19 cellular contexts compared by ENCODE assay signal in genomic region chr16:12145918-12146317, GRCh38.
"Had no signal": no experiment of that assay in that cellular context is flagged by ENCODE, and none has a peak within 500 bp of the region (broad histone marks: within the 10 kb centered on the region; RNA-seq: fewer than 3 reads in every experiment).

No MANE protein-coding gene starts in this region.

- H3K4me3 ChIP-seq: coronary artery, lower lobe of right lung, neural progenitor cell, prostate gland, right atrium auricular region, tibial nerve had no signal

- H2AFZ ChIP-seq: neural progenitor cell had no signal

- H3K27ac ChIP-seq: coronary artery, lower lobe of right lung, neural progenitor cell, prostate gland, right atrium auricular region, tibial nerve, WERI-Rb-1 had no signal

- H3K4me2 ChIP-seq: neural progenitor cell had no signal

- H3K36me3 ChIP-seq: lower lobe of right lung, neural progenitor cell, prostate gland, right atrium auricular region, WERI-Rb-1 had no signal

- H3K9me3 ChIP-seq: lower lobe of right lung, prostate gland, right atrium auricular region, tibial nerve had no signal

- H3K27me3 ChIP-seq: right atrium auricular region, tibial nerve had no signal

- H3K9ac ChIP-seq: neural progenitor cell had no signal

- H3K36me3 Mint-ChIP-seq: neural progenitor cell had no signal

- DNase-seq: activated CD4-positive, alpha-beta memory T cell treated with anti-CD3 and anti-CD28 coated beads for 36 hours; activated CD4-positive, alpha-beta T cell treated with anti-CD3 and anti-CD28 coated beads for 36 hours; activated naive CD8-positive, alpha-beta T cell treated with anti-CD3 and anti-CD28 coated beads, Interleukin-2, amount 10 ng/mL, durations not matched to agents 7 days and 5 days; activated T-cell treated with anti-CD3 and anti-CD28 coated beads for 4 hours; foreskin melanocyte; hypothalamus; lower lobe of right lung; midbrain; stimulated activated CD4-positive, alpha-beta T cell treated with anti-CD3 and anti-CD28 coated beads, Interleukin-2, amount 100 ng/mL, for 24 hours; stimulated activated naive CD8-positive, alpha-beta T cell treated with anti-CD3 and anti-CD28 coated beads, Interleukin-15, Interleukin-2, amounts not matched to agents 100 U/mL and 50 U/mL, for 24 hours; substantia nigra; WERI-Rb-1 had no signal

- H3K9me3 Mint-ChIP-seq: activated CD4-positive, alpha-beta memory T cell treated with anti-CD3 and anti-CD28 coated beads for 36 hours; activated naive CD8-positive, alpha-beta T cell treated with anti-CD3 and anti-CD28 coated beads, Interleukin-2, amount 10 ng/mL, durations not matched to agents 7 days and 5 days; activated T-helper 1 cell treated with anti-CD3 and anti-CD28 coated beads, Interleukin-12 subunit alpha, Interleukin-12 subunit beta, Interleukin-2, Interleukin-4 antibody, amounts not matched to agents 30 ng/mL and 10 ng/mL and 1 ng/mL, durations not matched to agents 14 hours and 24 hours and 36 hours; central memory CD8-positive, alpha-beta T cell; neural progenitor cell had no signal

- ATAC-seq: activated CD4-positive, alpha-beta T cell treated with anti-CD3 and anti-CD28 coated beads for 36 hours; lower lobe of right lung; stimulated activated naive CD8-positive, alpha-beta T cell treated with anti-CD3 and anti-CD28 coated beads, Interleukin-15, Interleukin-2, amounts not matched to agents 100 U/mL and 50 U/mL, for 24 hours had no signal

- H3K27me3 Mint-ChIP-seq: activated CD4-positive, alpha-beta memory T cell treated with anti-CD3 and anti-CD28 coated beads for 36 hours; activated CD4-positive, alpha-beta T cell treated with anti-CD3 and anti-CD28 coated beads for 36 hours; activated naive CD8-positive, alpha-beta T cell treated with anti-CD3 and anti-CD28 coated beads, Interleukin-2, amount 10 ng/mL, durations not matched to agents 7 days and 5 days; central memory CD8-positive, alpha-beta T cell had no signal

- H3K27ac Mint-ChIP-seq: activated CD4-positive, alpha-beta memory T cell treated with anti-CD3 and anti-CD28 coated beads for 36 hours; activated CD4-positive, alpha-beta T cell treated with anti-CD3 and anti-CD28 coated beads for 36 hours; activated naive CD8-positive, alpha-beta T cell treated with anti-CD3 and anti-CD28 coated beads, Interleukin-2, amount 10 ng/mL, durations not matched to agents 7 days and 5 days; activated T-helper 1 cell treated with anti-CD3 and anti-CD28 coated beads, Interleukin-12 subunit alpha, Interleukin-12 subunit beta, Interleukin-2, Interleukin-4 antibody, amounts not matched to agents 30 ng/mL and 10 ng/mL and 1 ng/mL, durations not matched to agents 14 hours and 24 hours and 36 hours; neural progenitor cell had no signal

- H3K4me3 Mint-ChIP-seq: activated CD4-positive, alpha-beta memory T cell treated with anti-CD3 and anti-CD28 coated beads for 36 hours; activated CD4-positive, alpha-beta T cell treated with anti-CD3 and anti-CD28 coated beads for 36 hours; activated naive CD8-positive, alpha-beta T cell treated with anti-CD3 and anti-CD28 coated beads, Interleukin-2, amount 10 ng/mL, durations not matched to agents 7 days and 5 days; activated T-helper 1 cell treated with anti-CD3 and anti-CD28 coated beads, Interleukin-12 subunit alpha, Interleukin-12 subunit beta, Interleukin-2, Interleukin-4 antibody, amounts not matched to agents 30 ng/mL and 10 ng/mL and 1 ng/mL, durations not matched to agents 14 hours and 24 hours and 36 hours; central memory CD8-positive, alpha-beta T cell; neural progenitor cell had no signal
